Comparison of ENCODE assay signal across 1 cellular context in genomic region chr17:7466644-7467341, GRCh38.
TF ChIP-seq lines count a peak whose summit lies in the region.

No MANE protein-coding gene starts in this region.

TF ChIP-seq in GM12878, 131 proteins besides CTCF, POLR2A, EP300 and RAD21:
- no peak for TF ChIP-seq GATAD2B (conservative IDR thresholded peaks at IDR 0.05; ENCODE audit: low read depth)
- TF ChIP-seq KLF5 (IDR thresholded peaks at IDR 0.05; ENCODE audit: partially characterized antibody): no peak
- TF ChIP-seq NR2C1 (IDR thresholded peaks at IDR 0.05): 0 out of 2 replicates have a peak, but pooled peaks have one; percentile 30
- no peak for TF ChIP-seq CHD4 (IDR thresholded peaks at IDR 0.05)
- TF ChIP-seq RB1 (IDR thresholded peaks at IDR 0.05; ENCODE audit: borderline replicate concordance): no peak
- no peak for TF ChIP-seq KAT2A (conservative IDR thresholded peaks at IDR 0.05; ENCODE audit: control insufficient read depth, low read depth, low read length)
- TF ChIP-seq DPF2 (IDR thresholded peaks at IDR 0.05): no peak
- peak; percentile 77 for TF ChIP-seq NR2F1 (conservative IDR thresholded peaks at IDR 0.05)
- peak; percentile 93 for TF ChIP-seq YY1 (IDR thresholded peaks at IDR 0.05; ENCODE audit: low read depth, low read length)
- TF ChIP-seq RAD51 (IDR thresholded peaks at IDR 0.05): no peak
- no peak for TF ChIP-seq SUZ12 (IDR thresholded peaks at IDR 0.05; ENCODE audit: unreplicated experiment)
- no peak for TF ChIP-seq EZH2 (IDR thresholded peaks at IDR 0.05; ENCODE audit: borderline replicate concordance, control insufficient read depth, low read depth, low read length)
- TF ChIP-seq KDM1A (IDR thresholded peaks at IDR 0.05; ENCODE audit: borderline replicate concordance): no peak
- TF ChIP-seq BRCA1 (IDR thresholded peaks at IDR 0.05; ENCODE audit: low read depth, low read length): no peak
- TF ChIP-seq SPI1 (IDR thresholded peaks at IDR 0.05; ENCODE audit: borderline replicate concordance, insufficient read depth, low read depth, low read length): no peak
- TF ChIP-seq JUNB (IDR thresholded peaks at IDR 0.05): no peak
- TF ChIP-seq EED (IDR thresholded peaks at IDR 0.05; ENCODE audit: low read depth): no peak
- TF ChIP-seq RFX5 (IDR thresholded peaks at IDR 0.05; ENCODE audit: low read depth, low read length): no peak
- no peak for TF ChIP-seq MXI1 (IDR thresholded peaks at IDR 0.05; ENCODE audit: low read depth, low read length)
- no peak for TF ChIP-seq CBFB (IDR thresholded peaks at IDR 0.05; ENCODE audit: low read depth)
- TF ChIP-seq ATF7 (IDR thresholded peaks at IDR 0.05; ENCODE audit: low read depth): no peak
- TF ChIP-seq GABPA (IDR thresholded peaks at IDR 0.05; ENCODE audit: low read depth): no peak
